Comparison of ENCODE assay signal across 17 cellular contexts in genomic region chrX:123906557-123907316, GRCh38. TPM values are rescaled to one million over a fixed set of nuclear protein-coding genes. Genes with fewer than 3 reads are reported as not detected.
DNase-seq lines count a peak whose midpoint lies in the region; ATAC-seq and TF ChIP-seq lines count a peak whose summit lies in the region.
"Had no signal": no experiment of that assay in that cellular context is flagged by ENCODE, and none has a peak within 500 bp of the region (broad histone marks: within the 10 kb centered on the region; RNA-seq: fewer than 3 reads in every experiment).

No MANE protein-coding gene starts in this region.

- H3K27me3 ChIP-seq in psoas muscle (ENCODE audit: insufficient read depth in 3 of 3, low read length in 2 of 3): no peaks in the 10 kb centered on the region
- H3K27me3 ChIP-seq in breast epithelium: peaks cover 0 to 7% of the 10 kb centered on the region in 2 donors
- H3K27me3 ChIP-seq: body of pancreas, gastroesophageal sphincter, sigmoid colon had no signal

- TF ChIP-seq CTCF in LNCaP clone FGC (IDR thresholded peaks at IDR 0.05; ENCODE audit: control insufficient read depth, extremely low read depth, insufficient read depth) (no peak), psoas muscle (IDR thresholded peaks at IDR 0.05) (no peak), breast epithelium (IDR thresholded peaks at IDR 0.05) (no peak)

- H3K9me3 ChIP-seq in psoas muscle: no peaks in the 10 kb centered on the region
- no peaks in the 10 kb centered on the region for H3K9me3 ChIP-seq in breast epithelium
- H3K9me3 ChIP-seq: body of pancreas, gastroesophageal sphincter, sigmoid colon had no signal

- H3K4me1 Mint-ChIP-seq in activated CD4-positive, alpha-beta T cell treated with anti-CD3 and anti-CD28 coated beads, Interleukin-2, amount 10 ng/mL, durations not matched to agents 7 days and 5 days: peaks cover 12% of the 10 kb centered on the region
- peaks cover 0 to 6% of the 10 kb centered on the region in 2 donors for H3K4me1 Mint-ChIP-seq in immature natural killer cell

- H3K4me3 ChIP-seq in LNCaP clone FGC (ENCODE audit: low read depth, low read length): no peak overlapping the region
- H3K4me3 ChIP-seq in psoas muscle: no peak overlapping the region
- no peak overlapping the region for H3K4me3 ChIP-seq in breast epithelium
- H3K4me3 ChIP-seq: body of pancreas, gastroesophageal sphincter, sigmoid colon had no signal

- POLR2A ChIA-PET in activated CD4-positive, alpha-beta T cell treated with anti-CD3 and anti-CD28 coated beads, Interleukin-2, amount 10 ng/mL, durations not matched to agents 7 days and 5 days (lab: Charles Lee): no interaction called here

- H3K36me3 ChIP-seq in psoas muscle (ENCODE audit: insufficient read depth in 1 of 2, low read depth in 1 of 2) (peaks cover 0 to 27% of the 10 kb centered on the region in 2 donors), breast epithelium (no peaks in the 10 kb centered on the region)

- CTCF ChIA-PET in activated CD4-positive, alpha-beta T cell treated with anti-CD3 and anti-CD28 coated beads, Interleukin-2, amount 10 ng/mL, durations not matched to agents 7 days and 5 days (lab: Charles Lee): interaction anchor here (0.5 kb wide), 1 partner anchor 18 kb away, joined by 3 read pairs; no protein-coding TSS in a partner anchor

- H3K4me1 ChIP-seq in psoas muscle (no peaks in the 10 kb centered on the region), breast epithelium (no peaks in the 10 kb centered on the region)
- H3K4me1 ChIP-seq: gastroesophageal sphincter, sigmoid colon had no signal

- H3K27ac Mint-ChIP-seq in activated CD4-positive, alpha-beta T cell treated with anti-CD3 and anti-CD28 coated beads, Interleukin-2, amount 10 ng/mL, durations not matched to agents 7 days and 5 days: peak overlapping the region; percentile 22
- H3K27ac Mint-ChIP-seq in immature natural killer cell: peak overlapping the region in 3 of 6 donors; percentile 1 to 66 (median 29)
- H3K27ac Mint-ChIP-seq: T-helper 1 cell treated with Interleukin-12 subunit alpha and Interleukin-12 subunit beta and Interleukin-4 antibody, amounts not matched to agents 30 μg/mL and 1 μg/mL, for 36 hours had no signal

- H3K27ac ChIP-seq in psoas muscle (peak overlapping the region; percentile 31), breast epithelium (peak overlapping the region in 1 of 2 donors; percentile 7)
- H3K27ac ChIP-seq: body of pancreas, gastroesophageal sphincter, sigmoid colon had no signal

- no peak overlapping the region for H3K4me3 Mint-ChIP-seq in activated CD4-positive, alpha-beta T cell treated with anti-CD3 and anti-CD28 coated beads, Interleukin-2, amount 10 ng/mL, durations not matched to agents 7 days and 5 days
- no peak overlapping the region for H3K4me3 Mint-ChIP-seq in immature natural killer cell
- H3K4me3 Mint-ChIP-seq: T-helper 1 cell treated with Interleukin-12 subunit alpha and Interleukin-12 subunit beta and Interleukin-4 antibody, amounts not matched to agents 30 μg/mL and 1 μg/mL, for 36 hours had no signal

- no peak for DNase-seq in activated CD4-positive, alpha-beta T cell treated with anti-CD3 and anti-CD28 coated beads, Interleukin-2, amount 10 ng/mL, durations not matched to agents 7 days and 5 days
- no peak for DNase-seq in activated CD4-positive, alpha-beta T cell treated with anti-CD3 and anti-CD28 coated beads for 4 hours
- peak; percentile 58 for DNase-seq in LNCaP clone FGC (ENCODE audit: low read depth)
- DNase-seq in erythroblast (lab: John Stamatoyannopoulos, UW): peak; percentile 1 to 26
- peak in 1 of 2 donors; percentile 58 for DNase-seq in psoas muscle
- no peak for DNase-seq in immature natural killer cell
- DNase-seq in breast epithelium (ENCODE audit: low spot score in 2 of 2): no peak
- DNase-seq: body of pancreas; effector memory CD4-positive, alpha-beta T cell; KG1; NCI-H1436 treated with DMSO at 0.1 percent for 48 hours; NCI-H524; sigmoid colon had no signal

- WGBS in psoas muscle, 3 donors: 34 to 56% (median 39%) methylated on average over 8 of the region's 8 CpGs

- intact Hi-C loops in psoas muscle (cut with DNase I) (no loop called here), breast epithelium (cut with DNase I; ENCODE audit: low total_unique reads) (no loop called here)

- no peak for TF ChIP-seq POLR2A in erythroblast (IDR thresholded peaks at IDR 0.05; ENCODE audit: low read length)
- no peak for TF ChIP-seq POLR2A in breast epithelium (IDR thresholded peaks at IDR 0.05)

- no peaks in the 10 kb centered on the region for H3K9me3 Mint-ChIP-seq in activated CD4-positive, alpha-beta T cell treated with anti-CD3 and anti-CD28 coated beads, Interleukin-2, amount 10 ng/mL, durations not matched to agents 7 days and 5 days
- no peaks in the 10 kb centered on the region for H3K9me3 Mint-ChIP-seq in immature natural killer cell
- H3K9me3 Mint-ChIP-seq: T-helper 1 cell treated with Interleukin-12 subunit alpha and Interleukin-12 subunit beta and Interleukin-4 antibody, amounts not matched to agents 30 μg/mL and 1 μg/mL, for 36 hours had no signal

- H3K27me3 Mint-ChIP-seq in activated CD4-positive, alpha-beta T cell treated with anti-CD3 and anti-CD28 coated beads, Interleukin-2, amount 10 ng/mL, durations not matched to agents 7 days and 5 days: no peaks in the 10 kb centered on the region
- H3K27me3 Mint-ChIP-seq in immature natural killer cell (ENCODE audit: low read depth in 3 of 3): peaks cover 0 to 8% (median 2%) of the 10 kb centered on the region in 3 donors

- peaks cover 32% of the 10 kb centered on the region for H3K36me3 Mint-ChIP-seq in activated CD4-positive, alpha-beta T cell treated with anti-CD3 and anti-CD28 coated beads, Interleukin-2, amount 10 ng/mL, durations not matched to agents 7 days and 5 days (ENCODE audit: low read depth)
- H3K36me3 Mint-ChIP-seq in immature natural killer cell: peaks cover 0 to 9% (median 0%) of the 10 kb centered on the region in 3 donors

- peak; percentile 37 to 90 (median 80) for ATAC-seq in psoas muscle
- ATAC-seq in HG03457 (IDR thresholded peaks at IDR 0.05; ENCODE audit: unreplicated experiment): no peak
- ATAC-seq: body of pancreas, gastroesophageal sphincter, Panc1 had no signal

RNA-seq across cellular contexts. Expression of gene XIAP, which starts 46.9 kb away (rescaled TPM):
- total RNA-seq in activated CD4-positive, alpha-beta T cell treated with anti-CD3 and anti-CD28 coated beads, Interleukin-2, amount 10 ng/mL, durations not matched to agents 7 days and 5 days: 10 to 100 TPM; 26.5 to 38.6 TPM
- 10 to 100 TPM; 34.8 to 40.1 (median 37.6) TPM for total RNA-seq in psoas muscle
- 10 to 100 TPM in 2 of 3 donors, 1 to 10 TPM in 1; 7.5 to 27.9 (median 13.7) TPM for polyA plus RNA-seq in psoas muscle
- polyA plus RNA-seq in immature natural killer cell: 10 to 100 TPM in 1 of 3 donors, 1 to 10 TPM in 2; 1.1 to 14.4 (median 6.3) TPM
- total RNA-seq in breast epithelium: 10 to 100 TPM; 38.7 to 47.6 (median 44.2) TPM

RNA-seq across cellular contexts. Expression of gene STAG2, which starts 54.8 kb away (rescaled TPM):
- 100 to 1,000 TPM in 1 of 2 experiments, 10 to 100 TPM in 1; 89.5 to 107 TPM for total RNA-seq in activated CD4-positive, alpha-beta T cell treated with anti-CD3 and anti-CD28 coated beads, Interleukin-2, amount 10 ng/mL, durations not matched to agents 7 days and 5 days
- 10 to 100 TPM; 33.0 to 46.7 (median 44.7) TPM for total RNA-seq in psoas muscle
- polyA plus RNA-seq in psoas muscle: 10 to 100 TPM in 2 of 3 donors, 1 to 10 TPM in 1; 9.5 to 36.3 (median 17.3) TPM
- 10 to 100 TPM; 40.2 to 62.1 (median 52.5) TPM for polyA plus RNA-seq in immature natural killer cell
- total RNA-seq in breast epithelium: 100 to 1,000 TPM in 1 of 3 donors, 10 to 100 TPM in 2; 79.2 to 114 (median 83.2) TPM

Comparison
In these comparisons a context has a peak if more than half of its experiments do, and no peak if none do; other contexts are left out.
1. DNase-seq: peak in LNCaP clone FGC (single experiment) and erythroblast (2 of 2); none in activated CD4-positive, alpha-beta T cell treated with anti-CD3 and anti-CD28 coated beads, Interleukin-2, amount 10 ng/mL, durations not matched to agents 7 days and 5 days (single experiment), activated CD4-positive, alpha-beta T cell treated with anti-CD3 and anti-CD28 coated beads for 4 hours (0 of 2), immature natural killer cell (0 of 3) and breast epithelium (0 of 2).